12 cellular contexts compared by ENCODE assay signal in genomic region chr2:43311276-43311675, GRCh38.
DNase-seq lines count a peak whose midpoint lies in the region; ATAC-seq and TF ChIP-seq lines count a peak whose summit lies in the region.
"Had no signal": no experiment of that assay in that cellular context is flagged by ENCODE, and none has a peak within 500 bp of the region (broad histone marks: within the 10 kb centered on the region; RNA-seq: fewer than 3 reads in every experiment).

No MANE protein-coding gene starts in this region.

- TF ChIP-seq CTCF in CD14-positive monocyte (IDR thresholded peaks at IDR 0.05), result no peak
- no peak for TF ChIP-seq CTCF in epithelial cell of esophagus (IDR thresholded peaks at IDR 0.05; ENCODE audit: insufficient read depth, low read depth, low read length, missing control alignments)
- no peak for TF ChIP-seq CTCF in ovary (IDR thresholded peaks at IDR 0.05)
- TF ChIP-seq CTCF in A673 (conservative IDR thresholded peaks at IDR 0.05; ENCODE audit: low read depth, low read length), result no peak

- peak overlapping the region in 6 of 7 donors; percentile 50 to 86 (median 76) for H3K27ac Mint-ChIP-seq in CD14-positive monocyte
- H3K27ac Mint-ChIP-seq: activated naive CD8-positive, alpha-beta T cell treated with anti-CD3 and anti-CD28 coated beads for 36 hours; T-helper 1 cell treated with Interleukin-12 subunit alpha and Interleukin-12 subunit beta and Interleukin-4 antibody, amounts not matched to agents 30 μg/mL and 1 μg/mL, for 36 hours had no signal

- no peak for TF ChIP-seq EP300 in ovary (IDR thresholded peaks at IDR 0.05)

- H3K9me3 ChIP-seq in ovary (no peaks in the 10 kb centered on the region), A673 (ENCODE audit: low read depth, low read length, poor library complexity, severe bottlenecking) (no peaks in the 10 kb centered on the region)

- no peak overlapping the region for H3K4me3 ChIP-seq in epithelial cell of esophagus (ENCODE audit: low read length)
- H3K4me3 ChIP-seq in ovary, result no peak overlapping the region
- H3K4me3 ChIP-seq in A673 (ENCODE audit: low read depth, low read length, poor library complexity, severe bottlenecking), result no peak overlapping the region
- H3K4me3 ChIP-seq: BLaER1 treated with 17β-estradiol and CSF1 and Interleukin-3, amounts not matched to agents 10 nM and 100 nM had no signal

- peaks cover 0 to 3% (median 0%) of the 10 kb centered on the region in 3 donors for H3K27me3 Mint-ChIP-seq in CD14-positive monocyte (ENCODE audit: low read depth in 3 of 3)
- H3K27me3 Mint-ChIP-seq: activated naive CD8-positive, alpha-beta T cell treated with anti-CD3 and anti-CD28 coated beads for 36 hours had no signal

- peak overlapping the region; percentile 16 to 71 for H3K27ac ChIP-seq in ovary
- no peak overlapping the region for H3K27ac ChIP-seq in A673 (ENCODE audit: low read depth, low read length, poor library complexity, severe bottlenecking)

- peaks cover 6 to 14% of the 10 kb centered on the region in 2 donors for H3K36me3 Mint-ChIP-seq in CD14-positive monocyte

- intact Hi-C loops in CD14-positive monocyte (cut with micrococcal nuclease) (no loop called here), ovary (cut with DNase I) (no loop called here), A673 (cut with micrococcal nuclease; ENCODE audit: unreplicated experiment) (no loop called here)

- POLR2A ChIA-PET in A673 (lab: Charles Lee; ENCODE audit: low non-redundant PET), result no interaction called here

- H3K27me3 ChIP-seq in ovary (no peaks in the 10 kb centered on the region), A673 (replicated peaks; ENCODE audit: insufficient read depth, low read depth, low read length, poor library complexity) (no peaks in the 10 kb centered on the region)
- H3K27me3 ChIP-seq: BLaER1 treated with 17β-estradiol and CSF1 and Interleukin-3, amounts not matched to agents 10 nM and 100 nM had no signal

- H3K4me1 Mint-ChIP-seq in CD14-positive monocyte, result peaks cover 59% of the 10 kb centered on the region

- no peak for ATAC-seq in HG03095 (IDR thresholded peaks at IDR 0.05; ENCODE audit: unreplicated experiment)

- no TSS peak for BruUV-seq in A673 (replicated peaks; lab: Mats Ljungman, UMichigan)

- H3K4me3 Mint-ChIP-seq in CD14-positive monocyte, result peak overlapping the region in 1 of 2 donors; percentile 49
- H3K4me3 Mint-ChIP-seq: activated naive CD8-positive, alpha-beta T cell treated with anti-CD3 and anti-CD28 coated beads for 36 hours; T-helper 1 cell treated with Interleukin-12 subunit alpha and Interleukin-12 subunit beta and Interleukin-4 antibody, amounts not matched to agents 30 μg/mL and 1 μg/mL, for 36 hours had no signal

- peaks cover 0 to 3% (median 0%) of the 10 kb centered on the region in 7 donors for H3K9me3 Mint-ChIP-seq in CD14-positive monocyte
- H3K9me3 Mint-ChIP-seq: activated naive CD8-positive, alpha-beta T cell treated with anti-CD3 and anti-CD28 coated beads for 36 hours had no signal

- no peaks in the 10 kb centered on the region for H3K36me3 ChIP-seq in ovary
- no peaks in the 10 kb centered on the region for H3K36me3 ChIP-seq in A673 (ENCODE audit: insufficient read depth, low read length, poor library complexity, severe bottlenecking)

- peaks cover 13% of the 10 kb centered on the region for H3K4me1 ChIP-seq in ovary (ENCODE audit: insufficient read depth)
- no peaks in the 10 kb centered on the region for H3K4me1 ChIP-seq in A673 (ENCODE audit: insufficient read depth, low read length, poor library complexity, severe bottlenecking)

- CTCF ChIA-PET in A673 (lab: Charles Lee), result no interaction called here

- DNase-seq in CD14-positive monocyte (ENCODE audit: low spot score) (no peak), RPMI8226 (peak; percentile 93), epithelial cell of esophagus (ENCODE audit: low read depth) (peak; percentile 85), ovary (no peak), H4 (ENCODE audit: low spot score) (no peak), ecto neural progenitor cell (ENCODE audit: low spot score) (no peak), A673 (ENCODE audit: low spot score) (no peak)
- DNase-seq: activated naive CD8-positive, alpha-beta T cell treated with anti-CD3 and anti-CD28 coated beads for 36 hours; NCI-H526 treated with DMSO at 0.1 percent for 48 hours had no signal

- TF ChIP-seq POLR2A in ovary (IDR thresholded peaks at IDR 0.05), result no peak

Comparison
In these comparisons a context has a peak if more than half of its experiments do, and no peak if none do; other contexts are left out.
1. DNase-seq: peak in RPMI8226 (single experiment) and epithelial cell of esophagus (single experiment); none in CD14-positive monocyte (single experiment), ovary (0 of 5), H4 (single experiment), ecto neural progenitor cell (single experiment) and A673 (single experiment).